In the genomic region with DNA sequence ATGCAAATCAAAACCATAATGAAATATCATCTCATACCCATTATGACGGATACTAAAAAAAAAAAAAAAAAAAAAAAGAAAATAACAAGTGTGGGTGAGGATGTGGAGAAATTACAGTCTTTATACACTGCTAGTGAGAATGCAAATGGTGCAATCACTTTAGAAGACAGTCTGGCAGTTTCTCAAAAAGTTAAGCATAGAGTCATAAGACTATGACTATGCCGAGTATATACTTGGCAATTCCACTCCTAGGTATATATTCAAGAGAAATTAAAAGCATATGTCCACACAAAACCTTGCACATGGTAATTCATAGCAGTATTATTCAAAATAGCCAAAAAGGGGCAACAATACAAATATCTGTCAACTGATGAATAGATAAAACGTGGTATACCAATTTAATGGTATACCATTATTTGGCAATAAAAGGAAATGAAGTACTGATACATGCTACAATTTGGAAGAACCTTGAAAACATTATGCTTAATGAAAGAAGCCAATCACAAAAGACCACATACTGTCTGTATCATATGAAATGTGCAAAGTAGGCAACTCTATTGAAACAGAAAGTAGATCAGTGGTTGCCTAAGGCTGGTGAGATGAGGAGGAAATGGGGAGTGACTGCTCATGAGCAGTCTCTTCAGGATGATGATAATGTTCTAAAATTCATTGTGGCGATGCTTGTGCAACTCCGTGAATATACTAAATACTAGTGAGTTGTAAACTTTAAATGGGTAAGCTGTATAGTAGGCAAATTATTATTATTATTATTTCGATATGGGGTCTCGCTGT, we compare ENCODE assay signal across 23 cellular contexts.
DNase-seq lines count a peak whose midpoint lies in the region; ATAC-seq and TF ChIP-seq lines count a peak whose summit lies in the region.
"Had no signal": no experiment of that assay in that cellular context is flagged by ENCODE, and none has a peak within 500 bp of the region (broad histone marks: within the 10 kb centered on the region; RNA-seq: fewer than 3 reads in every experiment).

No MANE protein-coding gene starts in this region.

- no peak overlapping the region for H3K56ac ChIP-seq in mesendoderm (ENCODE audit: low read length)

- POLR2A ChIA-PET in MCF 10A (lab: Yijun Ruan, JAX) = interaction anchor here (0.9 kb wide), 1 partner anchor 10 kb away, joined by 4 read pairs; no protein-coding TSS in a partner anchor

- H3K4me1 Mint-ChIP-seq in MCF 10A (ENCODE audit: insufficient read depth, unreplicated experiment) = no peaks in the 10 kb centered on the region
- H3K4me1 Mint-ChIP-seq: neural crest cell had no signal

- peak; percentile 9 for DNase-seq in MCF 10A (ENCODE audit: unreplicated experiment)
- no peak for DNase-seq in breast epithelium (ENCODE audit: low spot score in 2 of 2)
- peak; percentile 41 for DNase-seq in RPMI8226
- DNase-seq in fibroblast of gingiva (ENCODE audit: low read depth) = peak; percentile 64
- peak; percentile 28 for DNase-seq in stromal cell of bone marrow (ENCODE audit: low read depth)
- DNase-seq in NAMALWA (ENCODE audit: low spot score) = no peak
- no peak for DNase-seq in mesendoderm
- DNase-seq: activated CD4-positive, alpha-beta T cell treated with anti-CD3 and anti-CD28 coated beads, Interleukin-2, amount 50 U/mL, for 1 hour; activated naive CD4-positive, alpha-beta T cell treated with anti-CD3 and anti-CD28 coated beads for 36 hours; activated T-cell treated with anti-CD3 and anti-CD28 coated beads for 4 hours; C1 segment of cervical spinal cord; GF-D8; left cardiac atrium; NCI-H1092 treated with DMSO at 0.1 percent for 48 hours; NCI-H2029 treated with DMSO at 0.1 percent for 48 hours; NCI-H446 treated with DMSO at 0.1 percent for 48 hours; small intestine; stimulated activated CD4-positive, alpha-beta T cell treated with anti-CD3 and anti-CD28 coated beads, Interleukin-4, amount 100 ng/mL, for 1 hour had no signal

- no peak overlapping the region for H3K27ac Mint-ChIP-seq in MCF 10A (ENCODE audit: low read depth, unreplicated experiment)
- H3K27ac Mint-ChIP-seq: activated naive CD4-positive, alpha-beta T cell treated with anti-CD3 and anti-CD28 coated beads for 36 hours had no signal

- H2BK15ac ChIP-seq in mesendoderm (replicated peaks; ENCODE audit: low read depth) = no peak overlapping the region

- H2AK5ac ChIP-seq in mesendoderm (ENCODE audit: low read length) = no peak overlapping the region

- H2BK5ac ChIP-seq in mesendoderm (ENCODE audit: low read length) = no peak overlapping the region

- TF ChIP-seq CTCF in MCF 10A (IDR thresholded peaks at IDR 0.05; ENCODE audit: unreplicated experiment) = no peak
- TF ChIP-seq CTCF in breast epithelium (IDR thresholded peaks at IDR 0.05) = no peak

- H3K36me3 Mint-ChIP-seq in MCF 10A (ENCODE audit: insufficient read depth, unreplicated experiment) = peaks cover 6% of the 10 kb centered on the region

- no peaks in the 10 kb centered on the region for H3K9me3 ChIP-seq in breast epithelium
- H3K9me3 ChIP-seq: vagina had no signal

- H3K27ac ChIP-seq in breast epithelium (no peak overlapping the region), mesendoderm (ENCODE audit: low read depth, low read length) (no peak overlapping the region)
- H3K27ac ChIP-seq: A549, HL-60, vagina had no signal

- H3K18ac ChIP-seq in mesendoderm (ENCODE audit: low read length) = no peak overlapping the region

- no TSS peak for BruUV-seq in MCF 10A (replicated peaks; lab: Mats Ljungman, UMichigan)

- no peak overlapping the region for H2BK120ac ChIP-seq in mesendoderm (ENCODE audit: low read depth, low read length)

- H3K4me3 Mint-ChIP-seq in MCF 10A (ENCODE audit: unreplicated experiment) = no peak overlapping the region
- H3K4me3 Mint-ChIP-seq: activated naive CD4-positive, alpha-beta T cell treated with anti-CD3 and anti-CD28 coated beads for 36 hours; neural crest cell had no signal

- WGBS in mesendoderm (ENCODE audit: extremely low coverage, insufficient coverage, low lambda C conversion rate) = no CpG with 5 or more reads among the region's 7 CpGs

- CTCF ChIA-PET in MCF 10A (lab: Yijun Ruan, JAX) = no interaction called here

- H3K4me3 ChIP-seq in breast epithelium (no peak overlapping the region), mesendoderm (ENCODE audit: low read length) (no peak overlapping the region)
- H3K4me3 ChIP-seq: A549, vagina had no signal

- no peak overlapping the region for H3K9ac ChIP-seq in mesendoderm (ENCODE audit: low read length)

- H3K36me3 ChIP-seq in breast epithelium (no peaks in the 10 kb centered on the region), mesendoderm (ENCODE audit: control insufficient read depth, insufficient read depth, low read length) (no peaks in the 10 kb centered on the region)
- H3K36me3 ChIP-seq: vagina had no signal

- no peak overlapping the region for H4K8ac ChIP-seq in mesendoderm (ENCODE audit: low read depth, low read length)

- no peak overlapping the region for H4K5ac ChIP-seq in mesendoderm (ENCODE audit: low read length)

- H3K23ac ChIP-seq in mesendoderm (ENCODE audit: low read length) = no peak overlapping the region

- no peaks in the 10 kb centered on the region for H3K79me1 ChIP-seq in mesendoderm (ENCODE audit: low read length)

- no peaks in the 10 kb centered on the region for H3K27me3 ChIP-seq in breast epithelium
- H3K27me3 ChIP-seq in mesendoderm (ENCODE audit: insufficient read depth, low read length, poor library complexity) = no peaks in the 10 kb centered on the region
- H3K27me3 ChIP-seq: vagina had no signal

- no peaks in the 10 kb centered on the region for H3K4me1 ChIP-seq in breast epithelium
- H3K4me1 ChIP-seq in mesendoderm (ENCODE audit: control insufficient read depth, low read depth, low read length) = no peaks in the 10 kb centered on the region
- H3K4me1 ChIP-seq: A549, vagina had no signal

- H3K4ac ChIP-seq in mesendoderm (ENCODE audit: low read depth, low read length) = no peak overlapping the region

- no peaks in the 10 kb centered on the region for H3K9me3 Mint-ChIP-seq in MCF 10A (ENCODE audit: unreplicated experiment)
- H3K9me3 Mint-ChIP-seq: activated naive CD4-positive, alpha-beta T cell treated with anti-CD3 and anti-CD28 coated beads for 36 hours had no signal

- no peak for TF ChIP-seq POLR2A in breast epithelium (IDR thresholded peaks at IDR 0.05)

- no peak for ATAC-seq in HG03097 (IDR thresholded peaks at IDR 0.05; ENCODE audit: low FRiP score, unreplicated experiment)
- ATAC-seq: A549, left cardiac atrium had no signal

- intact Hi-C loops in MCF 10A (cut with micrococcal nuclease) (no loop called here), breast epithelium (cut with DNase I; ENCODE audit: low total_unique reads) (no loop called here)

- H3K27me3 Mint-ChIP-seq in MCF 10A (ENCODE audit: insufficient read depth, unreplicated experiment) = no peaks in the 10 kb centered on the region

- H3K4me2 ChIP-seq in mesendoderm (ENCODE audit: low read length) = no peak overlapping the region
- H3K4me2 ChIP-seq: A549 had no signal

- H3K79me2 ChIP-seq in mesendoderm (ENCODE audit: control insufficient read depth, insufficient read depth, low read length) = no peaks in the 10 kb centered on the region

Comparison
In these comparisons a context has a peak if more than half of its experiments do, and no peak if none do; other contexts are left out.
1. DNase-seq: peak in MCF 10A (single experiment), RPMI8226 (single experiment), fibroblast of gingiva (single experiment) and stromal cell of bone marrow (single experiment); none in breast epithelium (0 of 2), NAMALWA (single experiment) and mesendoderm (single experiment).